21 cellular contexts compared by ENCODE assay signal in genomic region chr1:39266792-39267191, GRCh38.
DNase-seq lines count a peak whose midpoint lies in the region; ATAC-seq, FAIRE-seq and TF ChIP-seq lines count a peak whose summit lies in the region.
"Had no signal": no experiment of that assay in that cellular context is flagged by ENCODE, and none has a peak within 500 bp of the region (broad histone marks: within the 10 kb centered on the region; RNA-seq: fewer than 3 reads in every experiment).

No MANE protein-coding gene starts in this region.

- peaks cover 43 to 82% (median 76%) of the 10 kb centered on the region in 4 donors for H3K4me1 ChIP-seq in esophagus muscularis mucosa
- peaks cover 0 to 73% (median 46%) of the 10 kb centered on the region in 4 donors for H3K4me1 ChIP-seq in tibial artery
- peaks cover 1 to 6% of the 10 kb centered on the region in 2 donors for H3K4me1 ChIP-seq in kidney (ENCODE audit: control insufficient read depth in 1 of 2, insufficient read depth in 1 of 2, low read depth in 1 of 2, low read length in 2 of 2)

- no peaks in the 10 kb centered on the region for H3K9me3 ChIP-seq in WERI-Rb-1 (ENCODE audit: severe bottlenecking)
- H3K9me3 ChIP-seq in esophagus muscularis mucosa, result no peaks in the 10 kb centered on the region
- H3K9me3 ChIP-seq in tibial artery, result no peaks in the 10 kb centered on the region
- no peaks in the 10 kb centered on the region for H3K9me3 ChIP-seq in kidney (ENCODE audit: control insufficient read depth in 1 of 2, low read length in 2 of 2)
- H3K9me3 ChIP-seq: Peyer's patch, SJSA1, upper lobe of left lung had no signal

- no peaks in the 10 kb centered on the region for H3K27me3 Mint-ChIP-seq in activated CD4-positive, alpha-beta T cell treated with anti-CD3 and anti-CD28 coated beads, Interleukin-2, amount 10 ng/mL, durations not matched to agents 24 days and 14 days
- no peaks in the 10 kb centered on the region for H3K27me3 Mint-ChIP-seq in activated CD4-positive, alpha-beta T cell treated with anti-CD3 and anti-CD28 coated beads, Interleukin-2, amount 10 ng/mL, durations not matched to agents 7 days and 5 days
- H3K27me3 Mint-ChIP-seq in glutamatergic neuron (ENCODE audit: unreplicated experiment), result peaks cover 7% of the 10 kb centered on the region
- H3K27me3 Mint-ChIP-seq: activated naive CD8-positive, alpha-beta T cell treated with anti-CD3 and anti-CD28 coated beads, Interleukin-2, amount 50 U/mL, for 24 hours had no signal

- H3K4me1 Mint-ChIP-seq in activated CD4-positive, alpha-beta T cell treated with anti-CD3 and anti-CD28 coated beads, Interleukin-2, amount 10 ng/mL, durations not matched to agents 24 days and 14 days, result peaks cover 54% of the 10 kb centered on the region
- peaks cover 75% of the 10 kb centered on the region for H3K4me1 Mint-ChIP-seq in activated CD4-positive, alpha-beta T cell treated with anti-CD3 and anti-CD28 coated beads, Interleukin-2, amount 10 ng/mL, durations not matched to agents 7 days and 5 days
- H3K4me1 Mint-ChIP-seq in glutamatergic neuron (ENCODE audit: low read depth, unreplicated experiment), result peaks cover 61% of the 10 kb centered on the region

- H3K27ac Mint-ChIP-seq in activated CD4-positive, alpha-beta T cell treated with anti-CD3 and anti-CD28 coated beads, Interleukin-2, amount 10 ng/mL, durations not matched to agents 24 days and 14 days, result peak overlapping the region; percentile 30
- no peak overlapping the region for H3K27ac Mint-ChIP-seq in activated CD4-positive, alpha-beta T cell treated with anti-CD3 and anti-CD28 coated beads, Interleukin-2, amount 10 ng/mL, durations not matched to agents 7 days and 5 days
- no peak overlapping the region for H3K27ac Mint-ChIP-seq in glutamatergic neuron (ENCODE audit: unreplicated experiment)

- no peaks in the 10 kb centered on the region; the same call in none of the 2 replicates for H3K36me3 ChIP-seq in WERI-Rb-1
- H3K36me3 ChIP-seq in esophagus muscularis mucosa, result peaks cover 0 to 4% (median 0%) of the 10 kb centered on the region in 4 donors
- H3K36me3 ChIP-seq in tibial artery, result no peaks in the 10 kb centered on the region
- no peaks in the 10 kb centered on the region for H3K36me3 ChIP-seq in kidney (ENCODE audit: control insufficient read depth in 1 of 2, insufficient read depth in 2 of 2, low read length in 2 of 2)
- H3K36me3 ChIP-seq: Peyer's patch had no signal

- H3K27me3 ChIP-seq in WERI-Rb-1 (ENCODE audit: insufficient read depth, low read depth, severe bottlenecking) (no peaks in the 10 kb centered on the region), esophagus muscularis mucosa (no peaks in the 10 kb centered on the region), tibial artery (no peaks in the 10 kb centered on the region)
- H3K27me3 ChIP-seq: Peyer's patch, SJSA1, upper lobe of left lung had no signal

- no peak for TF ChIP-seq POLR2A in esophagus muscularis mucosa (IDR thresholded peaks at IDR 0.05; ENCODE audit: low read depth)

- CTCF ChIA-PET in activated CD4-positive, alpha-beta T cell treated with anti-CD3 and anti-CD28 coated beads, Interleukin-2, amount 10 ng/mL, durations not matched to agents 7 days and 5 days (lab: Charles Lee), result interaction anchor here (1.9 kb wide), 1 partner anchor 8 kb away, joined by 8 read pairs; no protein-coding TSS in a partner anchor

- TF ChIP-seq CTCF in WERI-Rb-1 (IDR thresholded peaks at IDR 0.05; ENCODE audit: low read depth, low read length) (no peak), esophagus muscularis mucosa (IDR thresholded peaks at IDR 0.05) (no peak), tibial artery (IDR thresholded peaks at IDR 0.05) (no peak), glutamatergic neuron (IDR thresholded peaks at IDR 0.05; ENCODE audit: partially characterized antibody, unreplicated experiment) (no peak), kidney (IDR thresholded peaks at IDR 0.05; ENCODE audit: borderline replicate concordance, extremely low read depth, insufficient read depth) (no peak)

- no peak for TF ChIP-seq EP300 in esophagus muscularis mucosa (IDR thresholded peaks at IDR 0.05)

- POLR2A ChIA-PET in activated CD4-positive, alpha-beta T cell treated with anti-CD3 and anti-CD28 coated beads, Interleukin-2, amount 10 ng/mL, durations not matched to agents 7 days and 5 days (lab: Charles Lee), result no interaction called here

- H3K4me3 ChIP-seq in WERI-Rb-1 (ENCODE audit: low read depth, low read length), result no peak overlapping the region
- no peak overlapping the region for H3K4me3 ChIP-seq in esophagus muscularis mucosa
- H3K4me3 ChIP-seq in tibial artery, result no peak overlapping the region
- no peak overlapping the region for H3K4me3 ChIP-seq in kidney (ENCODE audit: low read length in 2 of 2)
- H3K4me3 ChIP-seq: K562, Peyer's patch, SJSA1, upper lobe of left lung had no signal

- no peak for ATAC-seq in GM21526 (IDR thresholded peaks at IDR 0.05; ENCODE audit: low FRiP score, unreplicated experiment)
- ATAC-seq: activated naive CD8-positive, alpha-beta T cell treated with anti-CD3 and anti-CD28 coated beads, Interleukin-2, amount 50 U/mL, for 24 hours had no signal

- intact Hi-C loops in activated CD4-positive, alpha-beta T cell treated with anti-CD3 and anti-CD28 coated beads, Interleukin-2, amount 10 ng/mL, durations not matched to agents 24 days and 14 days (cut with micrococcal nuclease), result no loop called here
- intact Hi-C loops in esophagus muscularis mucosa (cut with DNase I), result no loop called here
- intact Hi-C loops in tibial artery (cut with DNase I; ENCODE audit: low total_unique reads), result loop anchor here (10.0 kb wide), 1 partner anchor 148 kb away; no protein-coding TSS in a partner anchor
- intact Hi-C loops in kidney (cut with DNase I), result no loop called here

- no peak overlapping the region for H3K9ac ChIP-seq in kidney (ENCODE audit: low read length in 2 of 2)

- H3K36me3 Mint-ChIP-seq in activated CD4-positive, alpha-beta T cell treated with anti-CD3 and anti-CD28 coated beads, Interleukin-2, amount 10 ng/mL, durations not matched to agents 24 days and 14 days (ENCODE audit: low read depth), result peaks cover 25% of the 10 kb centered on the region
- H3K36me3 Mint-ChIP-seq in activated CD4-positive, alpha-beta T cell treated with anti-CD3 and anti-CD28 coated beads, Interleukin-2, amount 10 ng/mL, durations not matched to agents 7 days and 5 days (ENCODE audit: low read depth), result peaks cover 37% of the 10 kb centered on the region
- no peaks in the 10 kb centered on the region for H3K36me3 Mint-ChIP-seq in glutamatergic neuron (ENCODE audit: unreplicated experiment)

- no peak for FAIRE-seq in kidney (lab: Jason Lieb, UNC)
- FAIRE-seq: A204.1, K562 had no signal

- no peak overlapping the region for H3K4me3 Mint-ChIP-seq in activated CD4-positive, alpha-beta T cell treated with anti-CD3 and anti-CD28 coated beads, Interleukin-2, amount 10 ng/mL, durations not matched to agents 24 days and 14 days
- H3K4me3 Mint-ChIP-seq in activated CD4-positive, alpha-beta T cell treated with anti-CD3 and anti-CD28 coated beads, Interleukin-2, amount 10 ng/mL, durations not matched to agents 7 days and 5 days, result no peak overlapping the region
- H3K4me3 Mint-ChIP-seq in glutamatergic neuron (ENCODE audit: unreplicated experiment), result no peak overlapping the region
- H3K4me3 Mint-ChIP-seq: activated naive CD8-positive, alpha-beta T cell treated with anti-CD3 and anti-CD28 coated beads, Interleukin-2, amount 50 U/mL, for 24 hours had no signal

- 68% methylated on average over 1 of the region's 1 CpG for WGBS in esophagus muscularis mucosa

- DNase-seq in activated CD4-positive, alpha-beta T cell treated with anti-CD3 and anti-CD28 coated beads, Interleukin-2, amount 10 ng/mL, durations not matched to agents 24 days and 14 days, result no peak
- no peak for DNase-seq in activated CD4-positive, alpha-beta T cell treated with anti-CD3 and anti-CD28 coated beads, Interleukin-2, amount 10 ng/mL, durations not matched to agents 7 days and 5 days
- DNase-seq in WERI-Rb-1 (no peak), esophagus muscularis mucosa (ENCODE audit: extremely low spot score) (no peak), tibial artery (no peak), glutamatergic neuron (no peak), kidney (no peak)
- DNase-seq: activated CD4-positive, alpha-beta T cell treated with anti-CD3 and anti-CD28 coated beads for 4 hours; activated CD8-positive, alpha-beta memory T cell treated with anti-CD3 and anti-CD28 coated beads, Interleukin-2, amount 50 U/mL, for 4 hours; activated gamma-delta T cell treated with Interleukin-2 at 50 U/mL for 16 hours; activated naive CD8-positive, alpha-beta T cell treated with anti-CD3 and anti-CD28 coated beads, Interleukin-2, amount 50 U/mL, for 24 hours; effector CD4-positive, alpha-beta T cell; GDM1; NCI-H446 treated with DMSO at 0.1 percent for 48 hours; Peyer's patch; stimulated activated CD8-positive, alpha-beta memory T cell treated with anti-CD3 and anti-CD28 coated beads, Interleukin-4, amount 100 ng/mL, for 48 hours; upper lobe of left lung had no signal

- no peaks in the 10 kb centered on the region for H3K9me3 Mint-ChIP-seq in activated CD4-positive, alpha-beta T cell treated with anti-CD3 and anti-CD28 coated beads, Interleukin-2, amount 10 ng/mL, durations not matched to agents 24 days and 14 days
- no peaks in the 10 kb centered on the region for H3K9me3 Mint-ChIP-seq in activated CD4-positive, alpha-beta T cell treated with anti-CD3 and anti-CD28 coated beads, Interleukin-2, amount 10 ng/mL, durations not matched to agents 7 days and 5 days
- H3K9me3 Mint-ChIP-seq in glutamatergic neuron (ENCODE audit: unreplicated experiment), result peaks cover 17% of the 10 kb centered on the region
- H3K9me3 Mint-ChIP-seq: activated naive CD8-positive, alpha-beta T cell treated with anti-CD3 and anti-CD28 coated beads, Interleukin-2, amount 50 U/mL, for 24 hours had no signal

- H3K27ac ChIP-seq in WERI-Rb-1 (peak overlapping the region; percentile 30), esophagus muscularis mucosa (replicated peaks in 1 of 4) (peak overlapping the region; percentile 85 to 87 (median 86)), tibial artery (peak overlapping the region; percentile 75 to 77), kidney (ENCODE audit: low read depth in 2 of 2, low read length in 2 of 2) (no peak overlapping the region)
- H3K27ac ChIP-seq: Peyer's patch, SJSA1 had no signal

Comparison
In these comparisons a context has a peak if more than half of its experiments do, and no peak if none do; other contexts are left out.
1. H3K27ac ChIP-seq: peak in WERI-Rb-1 (single experiment), esophagus muscularis mucosa (4 of 4) and tibial artery (2 of 2); none in kidney (0 of 2).